ENCODE assay signal across 8 cellular contexts in genomic region chr4:153106736-153107135, GRCh38.
DNase-seq lines count a peak whose midpoint lies in the region; ATAC-seq, FAIRE-seq and TF ChIP-seq lines count a peak whose summit lies in the region.
"Not testable (repeated sequence)": the region's sequence is repeated elsewhere in the genome, so short reads cannot be mapped to it uniquely, and the experiment has no call there.

No MANE protein-coding gene starts in this region.

- not testable (repeated sequence) for H2BK5ac ChIP-seq in H1 (ENCODE audit: low read depth, low read length)

- H3K4ac ChIP-seq in H1 (replicated peaks; ENCODE audit: insufficient read length, low read depth, low read length), result not testable (repeated sequence)

- not testable (repeated sequence) for TF ChIP-seq RAD21 in H1 (IDR thresholded peaks at IDR 0.05 in 1 of 2, conservative IDR thresholded peaks at IDR 0.05 in 1 of 2; ENCODE audit: low read depth in 2 of 2, low read length in 2 of 2)

- not testable (repeated sequence) for H3K4me3 ChIP-seq in BLaER1 treated with 17β-estradiol and CSF1 and Interleukin-3, amounts not matched to agents 10 nM and 100 nM; H1 (ENCODE audit: extremely low read depth in 1 of 4, insufficient read depth in 2 of 4, low read depth in 3 of 4, low read length in 4 of 4); vagina

- H3K9me3 ChIP-seq in BLaER1 treated with 17β-estradiol and CSF1 and Interleukin-3, amounts not matched to agents 10 nM and 100 nM (replicated peaks in 1 of 11), result peaks cover 20 to 30% (median 26%) of the 10 kb centered on the region in 11 experiments
- not testable (repeated sequence) for H3K9me3 ChIP-seq in H1 (ENCODE audit: insufficient read depth in 2 of 2, low read depth in 1 of 2, low read length in 1 of 2); vagina

- not testable (repeated sequence) for H3K18ac ChIP-seq in H1 (ENCODE audit: extremely low read depth, low read length)

- H3K27me3 ChIP-seq in BLaER1 treated with 17β-estradiol and CSF1 and Interleukin-3, amounts not matched to agents 10 nM and 100 nM; H1 (replicated peaks in 1 of 4; ENCODE audit: control insufficient read depth in 3 of 4, extremely low read depth in 1 of 4, insufficient read depth in 3 of 4, low read length in 3 of 4); vagina: not testable (repeated sequence)

- H3K4me1 ChIP-seq in BLaER1 treated with 17β-estradiol and CSF1 and Interleukin-3, amounts not matched to agents 10 nM and 100 nM, result peaks cover 0 to 47% (median 23%) of the 10 kb centered on the region in 10 experiments; a peak in 14 of 20 replicates
- not testable (repeated sequence) for H3K4me1 ChIP-seq in H1 (replicated peaks in 1 of 4; ENCODE audit: control insufficient read depth in 3 of 4, insufficient read depth in 4 of 4, low read length in 3 of 4); vagina

- not testable (repeated sequence) for H3K23ac ChIP-seq in H1 (ENCODE audit: insufficient read length)

- not testable (repeated sequence) for H2BK20ac ChIP-seq in H1 (ENCODE audit: low read length)

- H2AK5ac ChIP-seq in H1 (ENCODE audit: low read depth, low read length), result not testable (repeated sequence)

- CTCF ChIA-PET in H1 (lab: Charles Lee; ENCODE audit: partially characterized antibody), result interaction anchor here (0.9 to 4.4 kb wide), 6 partner anchors 11 to 166 kb away, joined by 3 to 25 read pairs (median 8); no protein-coding TSS in a partner anchor

- H2BK12ac ChIP-seq in H1 (ENCODE audit: low read depth, low read length), result not testable (repeated sequence)

- TF ChIP-seq CTCF in H1 (IDR thresholded peaks at IDR 0.05; ENCODE audit: control extremely low read depth in 1 of 3, insufficient read depth in 1 of 3, low read depth in 1 of 3, low read length in 3 of 3); vagina (IDR thresholded peaks at IDR 0.05): not testable (repeated sequence)

- intact Hi-C loops in left colon (cut with DNase I, micrococcal nuclease); posterior vena cava (cut with DNase I); vagina (cut with DNase I): not testable (repeated sequence)

- H3K27ac ChIP-seq in BLaER1 treated with 17β-estradiol and CSF1 and Interleukin-3, amounts not matched to agents 10 nM and 100 nM; H1 (ENCODE audit: low read depth, low read length); vagina: not testable (repeated sequence)

- H2AFZ ChIP-seq in H1 (ENCODE audit: low read length), result not testable (repeated sequence)

- 76% methylated on average over 2 of the region's 2 CpGs; no CpG with 5 or more reads in 1 of the 2 experiments for WGBS in H1 (ENCODE audit: extremely low coverage in 1 of 2, insufficient coverage in 1 of 2, insufficient read length in 1 of 2, insufficient replicate concordance in 2 of 2, low coverage in 1 of 2, low lambda C conversion rate in 2 of 2, missing lambda C conversion rate in 1 of 2), 2 experiments

- not testable (repeated sequence) for H2BK120ac ChIP-seq in H1 (replicated peaks; ENCODE audit: low read depth, low read length)

- H3K79me2 ChIP-seq in H1 (ENCODE audit: control insufficient read depth in 1 of 2, insufficient read depth in 2 of 2, low read length in 2 of 2), result not testable (repeated sequence)

- ATAC-seq in left colon, result peak; percentile 77

- POLR2A ChIA-PET in H1 (lab: Charles Lee; ENCODE audit: partially characterized antibody), result interaction anchor here (0.9 kb wide), 1 partner anchor 21 kb away, joined by 3 read pairs; no protein-coding TSS in a partner anchor

- not testable (repeated sequence) for TF ChIP-seq POLR2A in H1 (IDR thresholded peaks at IDR 0.05; ENCODE audit: control extremely low read depth in 1 of 2, low read depth in 2 of 2, low read length in 2 of 2); vagina (IDR thresholded peaks at IDR 0.05)

- not testable (repeated sequence) for H4K91ac ChIP-seq in H1 (replicated peaks; ENCODE audit: insufficient read length, low read length)

- H2BK15ac ChIP-seq in H1 (ENCODE audit: low read length), result not testable (repeated sequence)

- H3K79me1 ChIP-seq in H1 (ENCODE audit: low read depth, low read length), result not testable (repeated sequence)

- H3K9ac ChIP-seq in BLaER1 treated with 17β-estradiol and CSF1 and Interleukin-3, amounts not matched to agents 10 nM and 100 nM; H1 (replicated peaks in 1 of 4; ENCODE audit: extremely low read depth in 1 of 4, low read depth in 3 of 4, low read length in 3 of 4): not testable (repeated sequence)

- peak overlapping the region; percentile 11; the same call in 1 of the 2 replicates for H4K8ac ChIP-seq in H1 (ENCODE audit: extremely low read depth, insufficient read depth, low read length)

- H3K36me3 ChIP-seq in BLaER1 treated with 17β-estradiol and CSF1 and Interleukin-3, amounts not matched to agents 10 nM and 100 nM; H1 (ENCODE audit: control insufficient read depth in 2 of 4, insufficient read depth in 4 of 4, low read length in 3 of 4); vagina: not testable (repeated sequence)

- FAIRE-seq in H1 (lab: Jason Lieb, UNC), result not testable (repeated sequence)

- not testable (repeated sequence) for TF ChIP-seq EP300 in H1 (IDR thresholded peaks at IDR 0.05; ENCODE audit: borderline replicate concordance in 1 of 2, low read depth in 2 of 2, low read length in 2 of 2)

- H4K5ac ChIP-seq in H1 (ENCODE audit: insufficient read length, low read depth, low read length), result not testable (repeated sequence)

- DNase-seq in NCI-H2107 (lab: John Stamatoyannopoulos, UW) (peak; percentile 38), myocyte (ENCODE audit: low read depth) (peak; percentile 30), posterior vena cava (ENCODE audit: low spot score) (peak; percentile 56), vagina (ENCODE audit: extremely low spot score in 2 of 2) (peak; percentile 34 to 55)
- peak; percentile 32 for DNase-seq in activated CD8-positive, alpha-beta memory T cell treated with anti-CD3 and anti-CD28 coated beads for 24 hours
- DNase-seq in H1 (ENCODE audit: low read depth in 1 of 2, low spot score in 2 of 2); left colon: not testable (repeated sequence)

- not testable (repeated sequence) for H3K56ac ChIP-seq in H1 (replicated peaks; ENCODE audit: insufficient read length, low read depth, low read length)

- peak overlapping the region in 7 of 11 experiments; percentile 26 to 61 (median 37); a peak in 11 of 22 replicates for H3K4me2 ChIP-seq in BLaER1 treated with 17β-estradiol and CSF1 and Interleukin-3, amounts not matched to agents 10 nM and 100 nM
- H3K4me2 ChIP-seq in H1 (ENCODE audit: insufficient read depth in 1 of 2, low read depth in 2 of 2, low read length in 2 of 2), result not testable (repeated sequence)

- H3K14ac ChIP-seq in H1 (ENCODE audit: insufficient read length), result not testable (repeated sequence)

- not testable (repeated sequence) for H4K20me1 ChIP-seq in BLaER1 treated with 17β-estradiol and CSF1 and Interleukin-3, amounts not matched to agents 10 nM and 100 nM; H1 (replicated peaks in 1 of 2; ENCODE audit: control insufficient read depth in 1 of 2, insufficient read depth in 2 of 2, low read length in 2 of 2)

- H3K23me2 ChIP-seq in H1 (ENCODE audit: low read depth, low read length), result not testable (repeated sequence)
